Comparison of ENCODE assay signal across 23 cellular contexts in the genomic region with DNA sequence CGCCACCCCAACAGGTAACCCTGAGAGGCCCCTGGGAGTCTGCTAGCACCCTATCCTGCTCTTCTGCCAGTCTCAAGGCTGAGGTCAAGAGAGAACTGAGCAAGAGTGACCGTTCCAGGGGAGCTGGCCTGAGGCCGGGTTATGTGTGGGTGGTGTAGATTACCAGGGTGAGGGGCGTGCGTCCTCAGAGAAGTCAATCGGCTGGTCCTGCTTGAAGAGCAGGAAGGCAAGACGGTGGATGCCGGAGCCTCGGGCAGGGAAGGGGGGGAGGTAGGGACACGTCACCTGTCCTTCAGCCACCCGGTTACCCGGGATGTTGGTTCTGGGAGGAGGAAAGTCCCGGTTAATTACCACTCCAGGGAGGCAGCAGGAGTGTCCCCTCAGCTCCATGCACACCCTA.
"Had no signal": no experiment of that assay in that cellular context is flagged by ENCODE, and none has a peak within 500 bp of the region (broad histone marks: within the 10 kb centered on the region; RNA-seq: fewer than 3 reads in every experiment).

No MANE protein-coding gene starts in this region.

- H3K27me3 ChIP-seq: dorsolateral prefrontal cortex, gastrocnemius medialis, heart right ventricle, ovary, right atrium auricular region, tibial artery had no signal

- H3K9me3 Mint-ChIP-seq: immature natural killer cell; naive B cell; nephron; stimulated activated effector memory CD8-positive, alpha-beta T cell treated with anti-CD3 and anti-CD28 coated beads, Interleukin-12 subunit alpha, Interleukin-12 subunit beta, amount 100 ng/mL, for 72 hours; stimulated activated naive CD8-positive, alpha-beta T cell treated with anti-CD3 and anti-CD28 coated beads, Interleukin-15, Interleukin-2, amounts not matched to agents 100 ng/mL and 50 ng/mL, for 24 hours had no signal

- DNase-seq: central memory CD4-positive, alpha-beta T cell; dorsolateral prefrontal cortex; effector CD8-positive, alpha-beta T cell; gastrocnemius medialis; heart right ventricle; immature natural killer cell; left colon; left ventricle myocardium superior; mesenchymal stem cell; midbrain; naive B cell; stimulated activated CD4-positive, alpha-beta T cell treated with anti-CD3 and anti-CD28 coated beads, Interleukin-4, amount 100 ng/mL, for 1 hour; stimulated activated CD8-positive, alpha-beta memory T cell treated with anti-CD3 and anti-CD28 coated beads, Interleukin-4, amount 100 ng/mL, for 48 hours; tibial artery had no signal

- H3K4me3 Mint-ChIP-seq: stimulated activated effector memory CD8-positive, alpha-beta T cell treated with anti-CD3 and anti-CD28 coated beads, Interleukin-12 subunit alpha, Interleukin-12 subunit beta, amount 100 ng/mL, for 72 hours; stimulated activated naive CD8-positive, alpha-beta T cell treated with anti-CD3 and anti-CD28 coated beads, Interleukin-15, Interleukin-2, amounts not matched to agents 100 ng/mL and 50 ng/mL, for 24 hours had no signal

- H3K27ac Mint-ChIP-seq: immature natural killer cell; nephron; stimulated activated effector memory CD8-positive, alpha-beta T cell treated with anti-CD3 and anti-CD28 coated beads, Interleukin-12 subunit alpha, Interleukin-12 subunit beta, amount 100 ng/mL, for 72 hours; stimulated activated naive CD8-positive, alpha-beta T cell treated with anti-CD3 and anti-CD28 coated beads, Interleukin-15, Interleukin-2, amounts not matched to agents 100 ng/mL and 50 ng/mL, for 24 hours had no signal

- ATAC-seq: esophagus mucosa; gastrocnemius medialis; heart right ventricle; left colon; left ventricle myocardium superior; stimulated activated effector memory CD8-positive, alpha-beta T cell treated with anti-CD3 and anti-CD28 coated beads, Interleukin-12 subunit alpha, Interleukin-12 subunit beta, amount 100 ng/mL, for 72 hours had no signal

- H3K36me3 ChIP-seq: ovary had no signal

- H3K27me3 Mint-ChIP-seq: naive B cell; stimulated activated naive CD8-positive, alpha-beta T cell treated with anti-CD3 and anti-CD28 coated beads, Interleukin-15, Interleukin-2, amounts not matched to agents 100 ng/mL and 50 ng/mL, for 24 hours had no signal

- H3K9me3 ChIP-seq: gastrocnemius medialis, heart right ventricle, ovary, right atrium auricular region, tibial artery had no signal

- H3K4me2 ChIP-seq: smooth muscle cell had no signal

- H3K4me3 ChIP-seq: coronary artery, dorsolateral prefrontal cortex, gastrocnemius medialis, heart right ventricle, lung, ovary, right atrium auricular region, smooth muscle cell, tibial artery had no signal

- H3K27ac ChIP-seq: coronary artery, dorsolateral prefrontal cortex, gastrocnemius medialis, heart right ventricle, ovary, right atrium auricular region, tibial artery had no signal
